Comparison of ENCODE assay signal across 11 cellular contexts in the genomic region with DNA sequence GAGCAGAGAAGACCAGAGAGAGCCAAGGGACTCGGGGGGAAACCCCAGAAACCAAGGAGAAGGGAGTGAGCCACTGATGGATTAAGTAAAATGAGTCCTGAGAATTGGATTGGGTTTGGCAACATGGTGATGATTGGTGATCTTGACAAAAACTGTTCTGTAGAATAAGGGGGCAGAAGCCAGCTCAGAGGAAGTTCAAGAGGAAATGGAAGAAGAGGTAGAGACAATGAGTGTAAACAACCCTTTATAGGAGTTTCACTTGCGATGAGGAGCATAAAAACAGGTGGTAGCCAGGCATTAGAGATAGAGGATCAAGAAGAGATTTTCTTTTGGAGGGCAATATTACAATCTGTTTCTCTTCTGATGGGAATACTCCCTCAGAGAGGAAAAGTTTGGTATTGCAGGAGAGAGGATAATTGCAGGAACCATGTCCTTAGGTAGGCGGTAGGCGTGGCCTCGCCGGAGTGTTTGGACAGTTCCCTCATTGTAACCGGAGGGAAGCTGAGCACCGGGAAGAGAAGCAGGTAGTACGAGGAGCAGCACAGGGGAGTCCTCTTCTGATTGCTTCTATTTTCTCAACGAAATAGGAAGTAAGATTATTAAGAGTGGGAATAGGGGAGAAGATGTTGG.
A peak's percentile ranks its signal among the peaks of the same experiment; 100 is the strongest.
DNase-seq lines count a peak whose midpoint lies in the region; ATAC-seq and TF ChIP-seq lines count a peak whose summit lies in the region.
"Had no signal": no experiment of that assay in that cellular context is flagged by ENCODE, and none has a peak within 500 bp of the region (broad histone marks: within the 10 kb centered on the region; RNA-seq: fewer than 3 reads in every experiment).

No MANE protein-coding gene starts in this region.

- peak; percentile 40 for ATAC-seq in activated naive CD8-positive, alpha-beta T cell treated with anti-CD3 and anti-CD28 coated beads, Interleukin-2, amount 10 ng/mL, durations not matched to agents 7 days and 5 days (ENCODE audit: low read depth)
- ATAC-seq in GM21447 (IDR thresholded peaks at IDR 0.05; ENCODE audit: unreplicated experiment): no peak
- no peak for ATAC-seq in GM21619 (IDR thresholded peaks at IDR 0.05; ENCODE audit: unreplicated experiment)

- no peak for DNase-seq in activated naive CD8-positive, alpha-beta T cell treated with anti-CD3 and anti-CD28 coated beads, Interleukin-2, amount 10 ng/mL, durations not matched to agents 7 days and 5 days
- no peak for DNase-seq in activated naive CD8-positive, alpha-beta T cell treated with anti-CD3 and anti-CD28 coated beads for 36 hours
- peak; percentile 41 for DNase-seq in NCI-H774 (lab: John Stamatoyannopoulos, UW)
- DNase-seq in iPS-NIHi7 (ENCODE audit: extremely low spot score): peak; percentile 69
- DNase-seq in NCI-H2196 treated with DMSO at 0.1 percent for 48 hours (lab: John Stamatoyannopoulos, UW; ENCODE audit: unreplicated experiment): no peak
- no peak for DNase-seq in mesothelial cell of epicardium (ENCODE audit: low spot score in 2 of 2, unreplicated experiment in 2 of 2)
- DNase-seq: GOT3, nucleus accumbens had no signal

- H3K27ac Mint-ChIP-seq in activated naive CD8-positive, alpha-beta T cell treated with anti-CD3 and anti-CD28 coated beads, Interleukin-2, amount 10 ng/mL, durations not matched to agents 7 days and 5 days: no peak overlapping the region
- H3K27ac Mint-ChIP-seq in activated naive CD8-positive, alpha-beta T cell treated with anti-CD3 and anti-CD28 coated beads for 36 hours: no peak overlapping the region
- no peak overlapping the region for H3K27ac Mint-ChIP-seq in mesothelial cell of epicardium
- H3K27ac Mint-ChIP-seq: dendritic cell treated with granulocyte-macrophage colony-stimulating factor and Interleukin-4, amounts not matched to agents 40 ng/mL and 50 ng/mL, for 4 days had no signal

- H3K27me3 Mint-ChIP-seq in activated naive CD8-positive, alpha-beta T cell treated with anti-CD3 and anti-CD28 coated beads, Interleukin-2, amount 10 ng/mL, durations not matched to agents 7 days and 5 days: no peaks in the 10 kb centered on the region
- no peaks in the 10 kb centered on the region for H3K27me3 Mint-ChIP-seq in activated naive CD8-positive, alpha-beta T cell treated with anti-CD3 and anti-CD28 coated beads for 36 hours
- H3K27me3 Mint-ChIP-seq in mesothelial cell of epicardium (ENCODE audit: low read depth): peaks cover 2% of the 10 kb centered on the region
- H3K27me3 Mint-ChIP-seq: dendritic cell treated with granulocyte-macrophage colony-stimulating factor and Interleukin-4, amounts not matched to agents 40 ng/mL and 50 ng/mL, for 4 days had no signal

- H3K36me3 Mint-ChIP-seq in activated naive CD8-positive, alpha-beta T cell treated with anti-CD3 and anti-CD28 coated beads, Interleukin-2, amount 10 ng/mL, durations not matched to agents 7 days and 5 days: no peaks in the 10 kb centered on the region
- H3K36me3 Mint-ChIP-seq in activated naive CD8-positive, alpha-beta T cell treated with anti-CD3 and anti-CD28 coated beads for 36 hours: peaks cover 2% of the 10 kb centered on the region
- H3K36me3 Mint-ChIP-seq in mesothelial cell of epicardium: no peaks in the 10 kb centered on the region

- H3K9me3 Mint-ChIP-seq in activated naive CD8-positive, alpha-beta T cell treated with anti-CD3 and anti-CD28 coated beads, Interleukin-2, amount 10 ng/mL, durations not matched to agents 7 days and 5 days: no peaks in the 10 kb centered on the region
- H3K9me3 Mint-ChIP-seq in activated naive CD8-positive, alpha-beta T cell treated with anti-CD3 and anti-CD28 coated beads for 36 hours: no peaks in the 10 kb centered on the region
- H3K9me3 Mint-ChIP-seq in mesothelial cell of epicardium: no peaks in the 10 kb centered on the region
- H3K9me3 Mint-ChIP-seq: dendritic cell treated with granulocyte-macrophage colony-stimulating factor and Interleukin-4, amounts not matched to agents 40 ng/mL and 50 ng/mL, for 4 days had no signal

- H3K4me3 Mint-ChIP-seq in activated naive CD8-positive, alpha-beta T cell treated with anti-CD3 and anti-CD28 coated beads, Interleukin-2, amount 10 ng/mL, durations not matched to agents 7 days and 5 days: no peak overlapping the region
- no peak overlapping the region for H3K4me3 Mint-ChIP-seq in activated naive CD8-positive, alpha-beta T cell treated with anti-CD3 and anti-CD28 coated beads for 36 hours
- H3K4me3 Mint-ChIP-seq in mesothelial cell of epicardium: no peak overlapping the region
- H3K4me3 Mint-ChIP-seq: dendritic cell treated with granulocyte-macrophage colony-stimulating factor and Interleukin-4, amounts not matched to agents 40 ng/mL and 50 ng/mL, for 4 days had no signal

- peaks cover 22% of the 10 kb centered on the region for H3K4me1 Mint-ChIP-seq in activated naive CD8-positive, alpha-beta T cell treated with anti-CD3 and anti-CD28 coated beads, Interleukin-2, amount 10 ng/mL, durations not matched to agents 7 days and 5 days
- peaks cover 23% of the 10 kb centered on the region for H3K4me1 Mint-ChIP-seq in activated naive CD8-positive, alpha-beta T cell treated with anti-CD3 and anti-CD28 coated beads for 36 hours
- no peaks in the 10 kb centered on the region for H3K4me1 Mint-ChIP-seq in mesothelial cell of epicardium

- TF ChIP-seq CTCF in mesothelial cell of epicardium (IDR thresholded peaks at IDR 0.05; ENCODE audit: unreplicated experiment): no peak

- POLR2A ChIA-PET in activated naive CD8-positive, alpha-beta T cell treated with anti-CD3 and anti-CD28 coated beads, Interleukin-2, amount 10 ng/mL, durations not matched to agents 7 days and 5 days (lab: Charles Lee): interaction anchor here (1.6 kb wide), 1 partner anchor 69 kb away, joined by 6 read pairs; no protein-coding TSS in a partner anchor

Comparison
In these comparisons a context has a peak if more than half of its experiments do, and no peak if none do; other contexts are left out.
1. DNase-seq: peak in NCI-H774 (single experiment) and iPS-NIHi7 (single experiment); none in activated naive CD8-positive, alpha-beta T cell treated with anti-CD3 and anti-CD28 coated beads, Interleukin-2, amount 10 ng/mL, durations not matched to agents 7 days and 5 days (single experiment), activated naive CD8-positive, alpha-beta T cell treated with anti-CD3 and anti-CD28 coated beads for 36 hours (single experiment), NCI-H2196 treated with DMSO at 0.1 percent for 48 hours (single experiment) and mesothelial cell of epicardium (0 of 2).